19 cellular contexts compared by ENCODE assay signal in the genomic region with DNA sequence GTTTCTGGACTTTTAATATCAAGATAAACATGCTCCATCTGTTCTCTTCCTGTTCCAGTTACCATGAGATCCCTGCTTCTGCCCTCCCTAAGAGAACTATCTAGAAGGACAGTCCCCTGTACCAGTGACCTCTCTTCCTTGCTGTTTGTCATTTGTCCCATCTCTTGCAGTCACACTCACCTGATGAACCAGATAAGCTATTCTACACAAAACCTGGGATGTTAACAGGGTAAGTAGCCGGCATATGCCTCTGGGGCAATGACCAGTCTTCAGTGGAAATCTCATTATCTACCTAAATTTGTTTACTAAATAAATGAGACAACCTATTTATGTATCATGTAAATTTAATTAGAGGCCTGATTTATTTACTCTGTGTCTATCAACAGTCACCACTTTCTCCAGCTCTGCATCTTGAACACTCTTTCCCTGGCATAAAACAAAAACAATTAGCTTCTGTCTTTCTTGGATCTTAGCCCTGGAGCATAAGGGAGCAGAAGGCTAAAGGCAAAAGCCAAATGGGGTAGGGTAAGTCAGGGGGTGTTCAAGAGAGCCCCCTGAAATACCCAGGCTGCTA.
"Had no signal": no experiment of that assay in that cellular context is flagged by ENCODE, and none has a peak within 500 bp of the region (broad histone marks: within the 10 kb centered on the region; RNA-seq: fewer than 3 reads in every experiment).

No MANE protein-coding gene starts in this region.

- DNase-seq: activated B cell treated with CpG ODN at 0.5 μM for 24 hours; activated CD4-positive, alpha-beta memory T cell treated with anti-CD3 and anti-CD28 coated beads for 36 hours; activated CD4-positive, alpha-beta T cell treated with anti-CD3 and anti-CD28 coated beads for 4 hours; activated CD8-positive, alpha-beta memory T cell treated with anti-CD3 and anti-CD28 coated beads, Interleukin-2, amount 10 ng/mL, durations not matched to agents 7 days and 5 days; activated naive CD4-positive, alpha-beta T cell; activated naive CD8-positive, alpha-beta T cell treated with anti-CD3 and anti-CD28 coated beads for 36 hours; amniotic stem cell; dorsolateral prefrontal cortex; mucosa of descending colon; naive B cell; stimulated activated CD4-positive, alpha-beta T cell treated with anti-CD3 and anti-CD28 coated beads, Interleukin-12 subunit alpha, Interleukin-12 subunit beta, amount 100 ng/mL, for 4 hours; stimulated activated CD4-positive, alpha-beta T cell treated with anti-CD3 and anti-CD28 coated beads, Interleukin-1b, Interleukin-23, amount 100 ng/mL, for 48 hours; stimulated activated naive CD4-positive, alpha-beta T cell treated with Interleukin-2 at 50 U/mL for 16 hours; tibial artery had no signal

- H2AFZ ChIP-seq: hepatocyte had no signal

- H3K79me2 ChIP-seq: hepatocyte had no signal

- FAIRE-seq: urothelium cell line had no signal

- H3K27ac ChIP-seq: dorsolateral prefrontal cortex, foreskin keratinocyte, hepatocyte, prostate gland, right atrium auricular region, tibial artery had no signal

- H3K36me3 ChIP-seq: prostate gland, right atrium auricular region, tibial artery had no signal

- H3K27me3 ChIP-seq: right atrium auricular region, tibial artery had no signal

- ATAC-seq: activated CD8-positive, alpha-beta memory T cell treated with anti-CD3 and anti-CD28 coated beads, Interleukin-2, amount 10 ng/mL, durations not matched to agents 7 days and 5 days; mucosa of descending colon had no signal

- H3K9me3 ChIP-seq: mucosa of descending colon, prostate gland, right atrium auricular region, tibial artery had no signal

- H3K4me2 ChIP-seq: hepatocyte had no signal

- H3K4me1 ChIP-seq: foreskin keratinocyte, prostate gland, right atrium auricular region, tibial artery had no signal

- H3K4me3 ChIP-seq: dorsolateral prefrontal cortex, hepatocyte, mucosa of descending colon, prostate gland, right atrium auricular region, tibial artery had no signal
